ENCODE assay signal across 1 cellular context in the genomic region with DNA sequence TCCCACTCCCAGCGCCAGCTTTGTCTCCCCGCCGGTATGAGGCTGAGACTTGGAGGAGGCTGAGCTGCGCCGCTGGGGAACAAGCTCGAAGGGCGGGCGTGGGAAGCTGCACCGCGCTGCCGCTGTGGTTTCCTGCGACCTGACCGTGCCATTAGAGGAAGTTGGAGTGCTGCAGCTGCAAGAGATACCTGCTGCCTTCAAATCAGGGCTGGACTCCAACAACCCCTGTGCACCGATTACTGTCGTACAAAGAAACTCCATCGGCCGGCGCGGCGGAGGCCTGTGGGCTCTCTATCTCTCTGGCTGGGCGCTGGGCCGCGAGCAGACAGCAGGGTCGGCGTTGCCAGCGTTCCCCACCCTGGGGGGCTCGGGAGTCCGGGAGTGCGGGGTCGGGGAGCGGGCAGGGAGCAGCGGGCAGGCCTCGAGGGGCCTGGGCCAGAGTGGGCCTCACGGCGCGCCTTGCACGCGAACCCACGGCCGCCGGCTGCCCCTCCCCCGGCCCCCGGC.
TF ChIP-seq lines count a peak whose summit lies in the region.

No MANE protein-coding gene starts in this region.

TF ChIP-seq in HepG2, 621 proteins besides CTCF, POLR2A, EP300 and RAD21 (continued from another document and continues in another):
- TF ChIP-seq SNAPC4 (CRISPR knock-in tag; IDR thresholded peaks at IDR 0.05), result no peak
- peak; percentile 64 for TF ChIP-seq REPIN1 (CRISPR knock-in tag; IDR thresholded peaks at IDR 0.05; ENCODE audit: borderline replicate concordance, low read depth)
- TF ChIP-seq ZNF30 (CRISPR knock-in tag; IDR thresholded peaks at IDR 0.05), result 0 out of 2 replicates have a peak, but pooled peaks have one; percentile 13
- TF ChIP-seq YEATS4 (CRISPR knock-in tag; IDR thresholded peaks at IDR 0.05; ENCODE audit: borderline replicate concordance), result peak; percentile 38; the same call in 1 of the 2 replicates
- no peak for TF ChIP-seq ARNTL (CRISPR knock-in tag; IDR thresholded peaks at IDR 0.05)
- no peak for TF ChIP-seq ZEB1 (IDR thresholded peaks at IDR 0.05; ENCODE audit: insufficient replicate concordance, low read depth)
- TF ChIP-seq ZNF101 (CRISPR knock-in tag; IDR thresholded peaks at IDR 0.05; ENCODE audit: borderline replicate concordance, low read depth), result no peak
- TF ChIP-seq, protein P1, sequence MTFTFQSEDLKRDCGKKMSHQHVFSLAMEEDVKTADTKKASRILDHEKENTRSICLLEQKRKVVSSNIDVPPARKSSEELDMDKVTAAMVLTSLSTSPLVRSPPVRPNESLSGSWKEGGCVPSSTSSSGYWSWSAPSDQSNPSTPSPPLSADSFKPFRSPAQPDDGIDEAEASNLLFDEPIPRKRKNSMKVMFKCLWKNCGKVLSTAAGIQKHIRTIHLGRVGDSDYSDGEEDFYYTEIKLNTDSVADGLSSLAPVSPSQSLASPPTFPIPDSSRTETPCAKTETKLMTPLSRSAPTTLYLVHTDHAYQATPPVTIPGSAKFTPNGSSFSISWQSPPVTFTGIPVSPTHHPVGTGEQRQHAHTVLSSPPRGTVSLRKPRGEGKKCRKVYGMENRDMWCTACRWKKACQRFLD (CRISPR knock-in tag; IDR thresholded peaks at IDR 0.05; ENCODE audit: borderline replicate concordance), result 0 out of 2 replicates have a peak, but pooled peaks have one; percentile 15
- 0 out of 2 replicates have a peak, but pooled peaks have one; percentile 27 for TF ChIP-seq POLR2AphosphoS5 (IDR thresholded peaks at IDR 0.05; ENCODE audit: low read depth, low read length)
- no peak for TF ChIP-seq BCLAF1 (IDR thresholded peaks at IDR 0.05)
- peak; percentile 81; the same call in 1 of the 2 replicates for TF ChIP-seq CCDC6 (CRISPR knock-in tag; IDR thresholded peaks at IDR 0.05)
- TF ChIP-seq, protein P2, sequence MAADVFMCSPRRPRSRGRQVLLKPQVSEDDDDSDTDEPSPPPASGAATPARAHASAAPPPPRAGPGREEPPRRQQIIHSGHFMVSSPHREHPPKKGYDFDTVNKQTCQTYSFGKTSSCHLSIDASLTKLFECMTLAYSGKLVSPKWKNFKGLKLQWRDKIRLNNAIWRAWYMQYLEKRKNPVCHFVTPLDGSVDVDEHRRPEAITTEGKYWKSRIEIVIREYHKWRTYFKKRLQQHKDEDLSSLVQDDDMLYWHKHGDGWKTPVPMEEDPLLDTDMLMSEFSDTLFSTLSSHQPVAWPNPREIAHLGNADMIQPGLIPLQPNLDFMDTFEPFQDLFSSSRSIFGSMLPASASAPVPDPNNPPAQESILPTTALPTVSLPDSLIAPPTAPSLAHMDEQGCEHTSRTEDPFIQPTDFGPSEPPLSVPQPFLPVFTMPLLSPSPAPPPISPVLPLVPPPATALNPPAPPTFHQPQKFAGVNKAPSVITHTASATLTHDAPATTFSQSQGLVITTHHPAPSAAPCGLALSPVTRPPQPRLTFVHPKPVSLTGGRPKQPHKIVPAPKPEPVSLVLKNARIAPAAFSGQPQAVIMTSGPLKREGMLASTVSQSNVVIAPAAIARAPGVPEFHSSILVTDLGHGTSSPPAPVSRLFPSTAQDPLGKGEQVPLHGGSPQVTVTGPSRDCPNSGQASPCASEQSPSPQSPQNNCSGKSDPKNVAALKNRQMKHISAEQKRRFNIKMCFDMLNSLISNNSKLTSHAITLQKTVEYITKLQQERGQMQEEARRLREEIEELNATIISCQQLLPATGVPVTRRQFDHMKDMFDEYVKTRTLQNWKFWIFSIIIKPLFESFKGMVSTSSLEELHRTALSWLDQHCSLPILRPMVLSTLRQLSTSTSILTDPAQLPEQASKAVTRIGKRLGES (CRISPR knock-in tag; IDR thresholded peaks at IDR 0.05; ENCODE audit: borderline replicate concordance), result no peak
- no peak for TF ChIP-seq NFE2 (CRISPR knock-in tag; IDR thresholded peaks at IDR 0.05)
- TF ChIP-seq, protein P3, sequence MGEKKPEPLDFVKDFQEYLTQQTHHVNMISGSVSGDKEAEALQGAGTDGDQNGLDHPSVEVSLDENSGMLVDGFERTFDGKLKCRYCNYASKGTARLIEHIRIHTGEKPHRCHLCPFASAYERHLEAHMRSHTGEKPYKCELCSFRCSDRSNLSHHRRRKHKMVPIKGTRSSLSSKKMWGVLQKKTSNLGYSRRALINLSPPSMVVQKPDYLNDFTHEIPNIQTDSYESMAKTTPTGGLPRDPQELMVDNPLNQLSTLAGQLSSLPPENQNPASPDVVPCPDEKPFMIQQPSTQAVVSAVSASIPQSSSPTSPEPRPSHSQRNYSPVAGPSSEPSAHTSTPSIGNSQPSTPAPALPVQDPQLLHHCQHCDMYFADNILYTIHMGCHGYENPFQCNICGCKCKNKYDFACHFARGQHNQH (CRISPR knock-in tag; IDR thresholded peaks at IDR 0.05), result no peak
- TF ChIP-seq SATB2 (CRISPR knock-in tag; IDR thresholded peaks at IDR 0.05), result 0 out of 2 replicates have a peak, but pooled peaks have one; percentile 36
- TF ChIP-seq IRX3 (CRISPR knock-in tag; IDR thresholded peaks at IDR 0.05; ENCODE audit: borderline replicate concordance, low read depth), result 0 out of 2 replicates have a peak, but pooled peaks have one; percentile 60
- TF ChIP-seq PHF8 (CRISPR knock-in tag; IDR thresholded peaks at IDR 0.05), result peak; percentile 90
- TF ChIP-seq ZNF350 (CRISPR knock-in tag; IDR thresholded peaks at IDR 0.05; ENCODE audit: borderline replicate concordance, low read depth), result peak; percentile 69
- TF ChIP-seq, protein P4, sequence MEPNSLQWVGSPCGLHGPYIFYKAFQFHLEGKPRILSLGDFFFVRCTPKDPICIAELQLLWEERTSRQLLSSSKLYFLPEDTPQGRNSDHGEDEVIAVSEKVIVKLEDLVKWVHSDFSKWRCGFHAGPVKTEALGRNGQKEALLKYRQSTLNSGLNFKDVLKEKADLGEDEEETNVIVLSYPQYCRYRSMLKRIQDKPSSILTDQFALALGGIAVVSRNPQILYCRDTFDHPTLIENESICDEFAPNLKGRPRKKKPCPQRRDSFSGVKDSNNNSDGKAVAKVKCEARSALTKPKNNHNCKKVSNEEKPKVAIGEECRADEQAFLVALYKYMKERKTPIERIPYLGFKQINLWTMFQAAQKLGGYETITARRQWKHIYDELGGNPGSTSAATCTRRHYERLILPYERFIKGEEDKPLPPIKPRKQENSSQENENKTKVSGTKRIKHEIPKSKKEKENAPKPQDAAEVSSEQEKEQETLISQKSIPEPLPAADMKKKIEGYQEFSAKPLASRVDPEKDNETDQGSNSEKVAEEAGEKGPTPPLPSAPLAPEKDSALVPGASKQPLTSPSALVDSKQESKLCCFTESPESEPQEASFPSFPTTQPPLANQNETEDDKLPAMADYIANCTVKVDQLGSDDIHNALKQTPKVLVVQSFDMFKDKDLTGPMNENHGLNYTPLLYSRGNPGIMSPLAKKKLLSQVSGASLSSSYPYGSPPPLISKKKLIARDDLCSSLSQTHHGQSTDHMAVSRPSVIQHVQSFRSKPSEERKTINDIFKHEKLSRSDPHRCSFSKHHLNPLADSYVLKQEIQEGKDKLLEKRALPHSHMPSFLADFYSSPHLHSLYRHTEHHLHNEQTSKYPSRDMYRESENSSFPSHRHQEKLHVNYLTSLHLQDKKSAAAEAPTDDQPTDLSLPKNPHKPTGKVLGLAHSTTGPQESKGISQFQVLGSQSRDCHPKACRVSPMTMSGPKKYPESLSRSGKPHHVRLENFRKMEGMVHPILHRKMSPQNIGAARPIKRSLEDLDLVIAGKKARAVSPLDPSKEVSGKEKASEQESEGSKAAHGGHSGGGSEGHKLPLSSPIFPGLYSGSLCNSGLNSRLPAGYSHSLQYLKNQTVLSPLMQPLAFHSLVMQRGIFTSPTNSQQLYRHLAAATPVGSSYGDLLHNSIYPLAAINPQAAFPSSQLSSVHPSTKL (CRISPR knock-in tag; IDR thresholded peaks at IDR 0.05), result 0 out of 2 replicates have a peak, but pooled peaks have one; percentile 15
- TF ChIP-seq, protein P5, sequence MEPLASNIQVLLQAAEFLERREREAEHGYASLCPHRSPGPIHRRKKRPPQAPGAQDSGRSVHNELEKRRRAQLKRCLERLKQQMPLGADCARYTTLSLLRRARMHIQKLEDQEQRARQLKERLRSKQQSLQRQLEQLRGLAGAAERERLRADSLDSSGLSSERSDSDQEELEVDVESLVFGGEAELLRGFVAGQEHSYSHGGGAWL (CRISPR knock-in tag; IDR thresholded peaks at IDR 0.05), result peak; percentile 35; the same call in 1 of the 2 replicates
- peak; percentile 67; the same call in 1 of the 2 replicates for TF ChIP-seq SNAI1 (CRISPR knock-in tag; IDR thresholded peaks at IDR 0.05; ENCODE audit: borderline replicate concordance)
- TF ChIP-seq NRL (CRISPR knock-in tag; IDR thresholded peaks at IDR 0.05; ENCODE audit: borderline replicate concordance), result peak; percentile 62; the same call in 1 of the 2 replicates
- 0 out of 2 replicates have a peak, but pooled peaks have one; percentile 22 for TF ChIP-seq RNF2 (conservative IDR thresholded peaks at IDR 0.05; ENCODE audit: low read depth)
- TF ChIP-seq ZNF776 (CRISPR knock-in tag; IDR thresholded peaks at IDR 0.05), result peak; percentile 86; the same call in 1 of the 2 replicates
- 0 out of 2 replicates have a peak, but pooled peaks have one; percentile 35 for TF ChIP-seq ZNF788 (CRISPR knock-in tag; IDR thresholded peaks at IDR 0.05; ENCODE audit: borderline replicate concordance)
- no peak for TF ChIP-seq POLR2AphosphoS2 (IDR thresholded peaks at IDR 0.05; ENCODE audit: low read depth, low read length)
- TF ChIP-seq HOXA5 (CRISPR knock-in tag; IDR thresholded peaks at IDR 0.05), result peak; percentile 66; the same call in 1 of the 2 replicates
- TF ChIP-seq ZNF12 (CRISPR knock-in tag; IDR thresholded peaks at IDR 0.05), result 0 out of 2 replicates have a peak, but pooled peaks have one; percentile 60
- TF ChIP-seq KMT2B (CRISPR knock-in tag; IDR thresholded peaks at IDR 0.05), result peak; percentile 38; the same call in 1 of the 2 replicates
- no peak for TF ChIP-seq ZNF124 (CRISPR knock-in tag; IDR thresholded peaks at IDR 0.05)
- peak; percentile 50; the same call in 1 of the 2 replicates for TF ChIP-seq RXRA (CRISPR knock-in tag; IDR thresholded peaks at IDR 0.05)
- 0 out of 2 replicates have a peak, but pooled peaks have one; percentile 88 for TF ChIP-seq ARNT2 (CRISPR knock-in tag; IDR thresholded peaks at IDR 0.05; ENCODE audit: low read depth)
- TF ChIP-seq IRF2 (CRISPR knock-in tag; IDR thresholded peaks at IDR 0.05), result 0 out of 2 replicates have a peak, but pooled peaks have one; percentile 29
- TF ChIP-seq ZNF891 (CRISPR knock-in tag; IDR thresholded peaks at IDR 0.05), result peak; percentile 46; the same call in 1 of the 2 replicates
- TF ChIP-seq RARA (CRISPR knock-in tag; IDR thresholded peaks at IDR 0.05), result no peak
- TF ChIP-seq ZNF547 (CRISPR knock-in tag; IDR thresholded peaks at IDR 0.05), result peak; percentile 84
- peak; percentile 86 for TF ChIP-seq ZNF839 (CRISPR knock-in tag; IDR thresholded peaks at IDR 0.05; ENCODE audit: borderline replicate concordance)
- no peak for TF ChIP-seq ZNF556 (CRISPR knock-in tag; IDR thresholded peaks at IDR 0.05; ENCODE audit: borderline replicate concordance)
- TF ChIP-seq TEF (CRISPR knock-in tag; IDR thresholded peaks at IDR 0.05), result no peak; the same call in 1 of the 2 replicates
- no peak for TF ChIP-seq IKZF1 (IDR thresholded peaks at IDR 0.05)
- TF ChIP-seq ZNF605 (CRISPR knock-in tag; IDR thresholded peaks at IDR 0.05), result peak; percentile 9; the same call in 1 of the 2 replicates
